Comparison of ENCODE assay signal across 8 cellular contexts in genomic region chr17:14300628-14301278, GRCh38.
DNase-seq lines count a peak whose midpoint lies in the region; ATAC-seq lines count a peak whose summit lies in the region.

HS3ST3B1 (plus strand) TSS chr17:14301081; CDS start chr17:14301519, 438 bp downstream.

- peak within 1 kb of the TSS; percentile 90 for H3K27ac Mint-ChIP-seq in central memory CD8-positive, alpha-beta T cell (ENCODE audit: low read depth)

- peaks cover 30% of the 10 kb centered on the region for H3K36me3 Mint-ChIP-seq in central memory CD8-positive, alpha-beta T cell (ENCODE audit: insufficient read depth)

- no peaks in the 10 kb centered on the region for H3K9me3 Mint-ChIP-seq in central memory CD8-positive, alpha-beta T cell

- peaks cover 51% of the 10 kb centered on the region for H3K27me3 Mint-ChIP-seq in central memory CD8-positive, alpha-beta T cell

- DNase-seq in 8988T = peak; percentile 98
- DNase-seq in NCI-H2171 (lab: John Stamatoyannopoulos, UW) = peak; percentile 76
- DNase-seq in activated CD4-positive, CD25-positive, alpha-beta regulatory T cell (lab: John Stamatoyannopoulos, UW) = peak; percentile 97 to 99 (median 98)
- peak; percentile 95 to 97 for DNase-seq in central memory CD8-positive, alpha-beta T cell (ENCODE audit: low spot score in 2 of 2)
- peak; percentile 100 for DNase-seq in iris pigment epithelial cell (ENCODE audit: low read depth)
- DNase-seq in smooth muscle cell of the brain vasculature (ENCODE audit: low read depth, low spot score) = peak; percentile 98

- peak within 1 kb of the TSS; percentile 90 for H3K4me3 Mint-ChIP-seq in central memory CD8-positive, alpha-beta T cell

- ATAC-seq in GM18858 (IDR thresholded peaks at IDR 0.05; ENCODE audit: unreplicated experiment) (peak; percentile 70), HG03064 (IDR thresholded peaks at IDR 0.05; ENCODE audit: low read depth, unreplicated experiment) (peak; percentile 69)
- ATAC-seq in central memory CD8-positive, alpha-beta T cell (replicated peaks; ENCODE audit: extremely low read depth, poor library complexity, severe bottlenecking) = peak; percentile 89

- H3K4me1 Mint-ChIP-seq in central memory CD8-positive, alpha-beta T cell = peaks cover 54% of the 10 kb centered on the region

Comparison
In these comparisons a context has a peak if more than half of its experiments do, and no peak if none do; other contexts are left out.
1. Peak in every context shown above with its lines: DNase-seq and ATAC-seq.